In the genomic region with DNA sequence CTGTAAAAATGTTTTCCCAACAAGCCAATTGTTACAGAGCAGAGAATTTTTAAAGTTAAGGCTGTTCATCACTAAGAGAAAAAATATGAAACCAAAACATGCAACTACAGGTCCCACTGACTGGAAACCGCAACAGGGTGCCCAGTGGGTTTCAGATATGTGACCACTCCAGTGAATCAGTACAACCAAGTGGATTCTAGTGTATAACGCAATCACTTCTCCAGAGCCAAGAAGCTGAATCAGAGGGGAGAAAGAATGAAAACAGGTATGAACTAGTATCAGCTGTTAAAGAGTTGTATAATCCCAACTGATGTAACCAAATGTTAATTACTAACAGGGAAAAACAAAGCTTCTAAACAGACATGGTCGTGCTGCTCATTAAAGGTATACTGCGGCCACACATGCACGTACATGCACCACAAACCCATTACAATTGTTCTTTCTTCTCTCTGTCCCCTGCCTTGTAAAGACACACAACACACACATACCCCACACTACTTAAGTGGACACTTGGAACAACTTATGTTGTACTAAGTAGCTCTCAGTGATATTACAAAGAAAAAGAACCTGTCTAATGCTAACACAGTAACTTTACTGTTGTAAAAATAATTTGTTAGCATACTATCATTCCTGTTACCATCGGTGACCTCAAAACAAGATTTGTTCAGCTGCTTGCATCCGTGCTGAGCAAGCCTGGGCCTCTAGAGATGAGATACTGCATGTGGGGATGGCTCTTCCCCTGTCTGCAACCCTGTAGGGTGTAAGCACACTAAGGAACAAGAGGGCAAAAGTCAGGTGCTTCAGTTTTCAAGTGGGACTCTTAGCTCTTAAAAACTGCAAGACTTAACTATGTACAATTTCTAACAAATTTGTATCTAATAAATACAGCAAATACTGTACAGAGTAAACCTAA, we compare ENCODE assay signal across 12 cellular contexts.
DNase-seq lines count a peak whose midpoint lies in the region; ATAC-seq and TF ChIP-seq lines count a peak whose summit lies in the region.
"Had no signal": no experiment of that assay in that cellular context is flagged by ENCODE, and none has a peak within 500 bp of the region (broad histone marks: within the 10 kb centered on the region; RNA-seq: fewer than 3 reads in every experiment).

No MANE protein-coding gene starts in this region.

- H4K20me1 ChIP-seq in MM.1S (ENCODE audit: insufficient read depth, low read length), result no peaks in the 10 kb centered on the region

- H3K9me3 ChIP-seq in gastrocnemius medialis (no peaks in the 10 kb centered on the region), MM.1S (replicated peaks; ENCODE audit: insufficient read depth, low read length) (no peaks in the 10 kb centered on the region)

- H3K27ac ChIP-seq in gastrocnemius medialis (no peak overlapping the region), MM.1S (ENCODE audit: low read length) (no peak overlapping the region)

- in situ Hi-C loops in gastrocnemius medialis (cut with MboI; ENCODE audit: low sequenced_read_pairs in 4 of 4), result no loop called here

- H3K9me2 ChIP-seq in MM.1S (replicated peaks; ENCODE audit: insufficient read depth, low read length), result no peaks in the 10 kb centered on the region

- H3K4me2 ChIP-seq in MM.1S (ENCODE audit: low read depth, low read length), result no peak overlapping the region

- peaks cover 56 to 64% of the 10 kb centered on the region in 2 donors for H3K4me1 ChIP-seq in gastrocnemius medialis
- no peaks in the 10 kb centered on the region for H3K4me1 ChIP-seq in MM.1S (ENCODE audit: low read length)

- H3K36me3 ChIP-seq in gastrocnemius medialis (no peaks in the 10 kb centered on the region), MM.1S (replicated peaks; ENCODE audit: insufficient read depth, low read length) (no peaks in the 10 kb centered on the region)

- peaks cover under 1% of the 10 kb centered on the region for H3K36me3 Mint-ChIP-seq in mesothelial cell of epicardium
- H3K36me3 Mint-ChIP-seq: CD8-positive, alpha-beta T cell had no signal

- no peaks in the 10 kb centered on the region for H3F3A ChIP-seq in MM.1S (ENCODE audit: insufficient read depth, low read length)

- H2AFZ ChIP-seq in MM.1S (ENCODE audit: low read length), result no peak overlapping the region

- ATAC-seq in gastrocnemius medialis, result no peak
- ATAC-seq: activated CD4-positive, CD25-positive, alpha-beta regulatory T cell treated with anti-CD3 and anti-CD28 coated beads, Interleukin-2, amount 50 U/mL, for 24 hours; CD8-positive, alpha-beta T cell had no signal

- H3K4me1 Mint-ChIP-seq in mesothelial cell of epicardium, result peaks cover 57% of the 10 kb centered on the region

- TF ChIP-seq CTCF in choroid plexus epithelial cell (conservative IDR thresholded peaks at IDR 0.05; ENCODE audit: low read depth, low read length) (no peak), mesothelial cell of epicardium (IDR thresholded peaks at IDR 0.05; ENCODE audit: unreplicated experiment) (no peak), gastrocnemius medialis (IDR thresholded peaks at IDR 0.05 in 4 of 5, conservative IDR thresholded peaks at IDR 0.05 in 1 of 5) (no peak), MM.1S (IDR thresholded peaks at IDR 0.05; ENCODE audit: low read length) (no peak)

- DNase-seq in AG08396 (ENCODE audit: low spot score), result peak; percentile 57
- peak; percentile 80 for DNase-seq in HS-27A (ENCODE audit: low read depth)
- peak; percentile 98 for DNase-seq in choroid plexus epithelial cell (ENCODE audit: low read depth)
- DNase-seq in mesothelial cell of epicardium (ENCODE audit: low spot score in 2 of 2, unreplicated experiment in 2 of 2), result no peak
- DNase-seq in gastrocnemius medialis, result no peak
- no peak for DNase-seq in MM.1S
- no peak for DNase-seq in activated T-cell treated with anti-CD3 and anti-CD28 coated beads for 4 hours
- no peak for DNase-seq in COR-L47 (lab: John Stamatoyannopoulos, UW)
- DNase-seq: anterior cingulate cortex; CD8-positive, alpha-beta T cell; right cardiac atrium had no signal

- H3K27me3 Mint-ChIP-seq in mesothelial cell of epicardium (ENCODE audit: low read depth), result no peaks in the 10 kb centered on the region

- H3K79me2 ChIP-seq in MM.1S (ENCODE audit: low read length), result no peaks in the 10 kb centered on the region

- H3K9ac ChIP-seq in MM.1S (ENCODE audit: low read length), result no peak overlapping the region

- no peaks in the 10 kb centered on the region for H3K9me3 Mint-ChIP-seq in mesothelial cell of epicardium
- H3K9me3 Mint-ChIP-seq: CD8-positive, alpha-beta T cell had no signal

- no peak overlapping the region for H3K4me3 Mint-ChIP-seq in mesothelial cell of epicardium
- H3K4me3 Mint-ChIP-seq: CD8-positive, alpha-beta T cell had no signal

- H3K27ac Mint-ChIP-seq in mesothelial cell of epicardium, result peak overlapping the region; percentile 88
- H3K27ac Mint-ChIP-seq: CD8-positive, alpha-beta T cell had no signal

- intact Hi-C loops in gastrocnemius medialis (cut with DNase I; ENCODE audit: low total_unique reads), result loop anchor here (2.0 kb wide), 1 partner anchor 14 kb away; no protein-coding TSS in a partner anchor

- no peak overlapping the region for H3K4me3 ChIP-seq in choroid plexus epithelial cell (ENCODE audit: low read depth, low read length)
- H3K4me3 ChIP-seq in gastrocnemius medialis, result no peak overlapping the region
- no peak overlapping the region for H3K4me3 ChIP-seq in MM.1S (ENCODE audit: low read length)

- H3K27me3 ChIP-seq in gastrocnemius medialis (no peaks in the 10 kb centered on the region), MM.1S (replicated peaks; ENCODE audit: insufficient read depth, low read length) (no peaks in the 10 kb centered on the region)

- TF ChIP-seq POLR2A in gastrocnemius medialis (IDR thresholded peaks at IDR 0.05), result no peak

Comparison
In these comparisons a context has a peak if more than half of its experiments do, and no peak if none do; other contexts are left out.
1. DNase-seq: peak in AG08396 (single experiment), HS-27A (single experiment) and choroid plexus epithelial cell (single experiment); none in mesothelial cell of epicardium (0 of 2), gastrocnemius medialis (0 of 2), MM.1S (single experiment), activated T-cell treated with anti-CD3 and anti-CD28 coated beads for 4 hours (single experiment) and COR-L47 (single experiment).